Comparison of ENCODE assay signal across 16 cellular contexts in the genomic region with DNA sequence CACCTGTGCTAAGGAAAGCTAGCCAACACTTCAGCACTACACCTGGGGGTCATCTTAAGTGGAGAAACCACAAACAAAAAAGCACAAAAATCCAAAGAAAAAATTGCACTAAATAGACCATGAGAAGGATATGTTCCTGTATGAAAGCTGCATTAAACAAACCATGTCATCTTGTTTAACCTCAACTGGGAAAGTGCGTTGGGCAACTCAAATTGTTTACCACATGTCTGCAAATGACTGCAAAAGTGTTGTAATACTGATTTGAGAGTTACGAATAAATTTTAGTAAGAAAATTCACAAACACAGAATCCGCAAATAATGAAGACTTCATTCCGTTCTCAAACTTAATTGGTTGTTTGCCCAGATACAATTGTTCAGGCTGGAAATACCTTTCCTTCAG.
DNase-seq lines count a peak whose midpoint lies in the region; ATAC-seq and TF ChIP-seq lines count a peak whose summit lies in the region.
"Had no signal": no experiment of that assay in that cellular context is flagged by ENCODE, and none has a peak within 500 bp of the region (broad histone marks: within the 10 kb centered on the region; RNA-seq: fewer than 3 reads in every experiment).

No MANE protein-coding gene starts in this region.

- H3K4ac ChIP-seq in mesenchymal stem cell (ENCODE audit: low read depth in 1 of 2, low read length in 2 of 2), result no peak overlapping the region

- H3K27ac Mint-ChIP-seq in GM23338, result no peak overlapping the region
- H3K27ac Mint-ChIP-seq: CD4-positive, CD25-positive, alpha-beta regulatory T cell; H9 had no signal

- no peaks in the 10 kb centered on the region for H3K4me1 Mint-ChIP-seq in GM23338
- H3K4me1 Mint-ChIP-seq: CD4-positive, CD25-positive, alpha-beta regulatory T cell had no signal

- H4K8ac ChIP-seq in mesenchymal stem cell (ENCODE audit: low read length), result no peak overlapping the region

- H2BK120ac ChIP-seq in mesenchymal stem cell (ENCODE audit: low read depth, low read length), result no peak overlapping the region

- no peak for DNase-seq in GM23338 (ENCODE audit: low spot score)
- peak; percentile 12 for DNase-seq in choroid plexus epithelial cell (ENCODE audit: low read depth)
- DNase-seq in fibroblast of villous mesenchyme (ENCODE audit: low read depth), result peak; percentile 52
- DNase-seq in mesenchymal stem cell, result peak; percentile 58
- DNase-seq in stimulated activated naive CD8-positive, alpha-beta T cell treated with anti-CD3 and anti-CD28 coated beads, Interleukin-15, Interleukin-2, amounts not matched to agents 100 U/mL and 50 U/mL, for 24 hours, result no peak
- DNase-seq in H4 (ENCODE audit: low spot score), result no peak
- DNase-seq: ACHN; Calu3; CD4-positive, CD25-positive, alpha-beta regulatory T cell; DMS79; GM23248; H9 had no signal

- H3K79me2 ChIP-seq in GM23338 (replicated peaks; ENCODE audit: insufficient read depth), result no peaks in the 10 kb centered on the region

- no peaks in the 10 kb centered on the region for H3K9me3 Mint-ChIP-seq in GM23338
- H3K9me3 Mint-ChIP-seq: H9 had no signal

- H3K36me3 ChIP-seq in GM23338 (ENCODE audit: insufficient read depth), result no peaks in the 10 kb centered on the region
- no peaks in the 10 kb centered on the region for H3K36me3 ChIP-seq in mesenchymal stem cell (ENCODE audit: control insufficient read depth in 1 of 2, insufficient read depth in 2 of 2, low read depth in 1 of 2, low read length in 2 of 2)
- H3K36me3 ChIP-seq: BLaER1 treated with 17β-estradiol and CSF1 and Interleukin-3, amounts not matched to agents 10 nM and 100 nM had no signal

- peaks cover 2% of the 10 kb centered on the region for H3K27me3 Mint-ChIP-seq in GM23338 (ENCODE audit: insufficient read depth, low read depth, poor library complexity)
- H3K27me3 Mint-ChIP-seq: CD4-positive, CD25-positive, alpha-beta regulatory T cell had no signal

- no peak overlapping the region for H3K4me3 ChIP-seq in GM23338
- no peak overlapping the region for H3K4me3 ChIP-seq in choroid plexus epithelial cell (ENCODE audit: low read depth, low read length)
- no peak overlapping the region for H3K4me3 ChIP-seq in fibroblast of villous mesenchyme (ENCODE audit: low read depth, low read length)
- no peak overlapping the region for H3K4me3 ChIP-seq in mesenchymal stem cell (ENCODE audit: insufficient read depth in 1 of 2, low read depth in 1 of 2, low read length in 2 of 2)
- H3K4me3 ChIP-seq: BLaER1 treated with 17β-estradiol and CSF1 and Interleukin-3, amounts not matched to agents 10 nM and 100 nM; GM12878; GM23248; K562 had no signal

- H4K20me1 ChIP-seq in GM23338 (replicated peaks; ENCODE audit: insufficient read depth), result no peaks in the 10 kb centered on the region
- H4K20me1 ChIP-seq: BLaER1 treated with 17β-estradiol and CSF1 and Interleukin-3, amounts not matched to agents 10 nM and 100 nM had no signal

- H3K9me2 ChIP-seq in GM23338 (ENCODE audit: insufficient read depth), result no peaks in the 10 kb centered on the region

- H2BK15ac ChIP-seq in mesenchymal stem cell (ENCODE audit: low read depth, poor library complexity, severe bottlenecking), result no peak overlapping the region

- no peaks in the 10 kb centered on the region for H3K36me3 Mint-ChIP-seq in GM23338 (ENCODE audit: low read depth)
- H3K36me3 Mint-ChIP-seq: CD4-positive, CD25-positive, alpha-beta regulatory T cell had no signal

- no peak overlapping the region for H4K91ac ChIP-seq in mesenchymal stem cell (ENCODE audit: low read length)

- no peak overlapping the region for H2BK5ac ChIP-seq in mesenchymal stem cell (ENCODE audit: low read depth, low read length, poor library complexity, severe bottlenecking)

- H3K4me2 ChIP-seq in GM23338 (no peak overlapping the region), mesenchymal stem cell (ENCODE audit: low read length, poor library complexity, severe bottlenecking) (no peak overlapping the region)
- H3K4me2 ChIP-seq: BLaER1 treated with 17β-estradiol and CSF1 and Interleukin-3, amounts not matched to agents 10 nM and 100 nM had no signal

- H3K79me1 ChIP-seq in mesenchymal stem cell (replicated peaks; ENCODE audit: low read length, poor library complexity, severe bottlenecking), result no peaks in the 10 kb centered on the region

- no peak for TF ChIP-seq CTCF in GM23338 (conservative IDR thresholded peaks at IDR 0.05; ENCODE audit: low read depth in 2 of 2)
- TF ChIP-seq CTCF in choroid plexus epithelial cell (conservative IDR thresholded peaks at IDR 0.05; ENCODE audit: low read depth, low read length), result no peak
- TF ChIP-seq CTCF in fibroblast of villous mesenchyme (IDR thresholded peaks at IDR 0.05; ENCODE audit: insufficient read depth, low read depth, low read length), result no peak

- no peak overlapping the region for H3K4me3 Mint-ChIP-seq in GM23338
- H3K4me3 Mint-ChIP-seq: CD4-positive, CD25-positive, alpha-beta regulatory T cell; H9 had no signal

- no peaks in the 10 kb centered on the region for H3K4me1 ChIP-seq in GM23338 (ENCODE audit: insufficient read depth)
- no peaks in the 10 kb centered on the region for H3K4me1 ChIP-seq in mesenchymal stem cell (ENCODE audit: control insufficient read depth, insufficient read depth, low read depth, low read length)
- H3K4me1 ChIP-seq: BLaER1 treated with 17β-estradiol and CSF1 and Interleukin-3, amounts not matched to agents 10 nM and 100 nM had no signal

- H3F3A ChIP-seq in GM23338 (replicated peaks; ENCODE audit: low read depth), result no peaks in the 10 kb centered on the region

- no peak overlapping the region for H3K14ac ChIP-seq in mesenchymal stem cell (ENCODE audit: low read length in 2 of 2)

- H2AFZ ChIP-seq in GM23338, result peak overlapping the region; percentile 39; the same call in 1 of the 2 replicates
- no peak overlapping the region for H2AFZ ChIP-seq in mesenchymal stem cell (ENCODE audit: low read depth, low read length)
- H2AFZ ChIP-seq: GM23248 had no signal

- no peak overlapping the region for H2AK5ac ChIP-seq in mesenchymal stem cell (ENCODE audit: low read length, severe bottlenecking)

- no peak overlapping the region for H3K27ac ChIP-seq in GM23338 (ENCODE audit: low read depth)
- H3K27ac ChIP-seq in mesenchymal stem cell (ENCODE audit: low read length, poor library complexity, severe bottlenecking), result no peak overlapping the region
- H3K27ac ChIP-seq: BLaER1 treated with 17β-estradiol and CSF1 and Interleukin-3, amounts not matched to agents 10 nM and 100 nM; GM23248 had no signal

- H3K9me3 ChIP-seq in mesenchymal stem cell (ENCODE audit: control insufficient read depth, low read length), result no peaks in the 10 kb centered on the region

- no peak overlapping the region for H3K18ac ChIP-seq in mesenchymal stem cell (ENCODE audit: low read depth in 1 of 2, low read length in 2 of 2)

- ATAC-seq in GM23338 (no peak), HG03097 (IDR thresholded peaks at IDR 0.05; ENCODE audit: low FRiP score, unreplicated experiment) (no peak)
- no peak for ATAC-seq in stimulated activated naive CD8-positive, alpha-beta T cell treated with anti-CD3 and anti-CD28 coated beads, Interleukin-15, Interleukin-2, amounts not matched to agents 100 U/mL and 50 U/mL, for 24 hours
- ATAC-seq: GM12878, K562 had no signal

- no peak overlapping the region for H3K9ac ChIP-seq in mesenchymal stem cell (ENCODE audit: low read length)
- H3K9ac ChIP-seq: BLaER1 treated with 17β-estradiol and CSF1 and Interleukin-3, amounts not matched to agents 10 nM and 100 nM; GM23248 had no signal

- no peak overlapping the region for H3K23ac ChIP-seq in mesenchymal stem cell (ENCODE audit: low read length in 2 of 2)

- H3K27me3 ChIP-seq in GM23338 (ENCODE audit: insufficient read depth) (no peaks in the 10 kb centered on the region), mesenchymal stem cell (ENCODE audit: control insufficient read depth in 1 of 2, insufficient read depth in 1 of 2, low read length in 2 of 2) (no peaks in the 10 kb centered on the region)
- H3K27me3 ChIP-seq: BLaER1 treated with 17β-estradiol and CSF1 and Interleukin-3, amounts not matched to agents 10 nM and 100 nM had no signal

- WGBS in mesenchymal stem cell, result 100% methylated on average over 1 of the region's 4 CpGs

- H2BK12ac ChIP-seq in mesenchymal stem cell (ENCODE audit: low read length in 2 of 2), result no peak overlapping the region

TF ChIP-seq in GM23338, 12 proteins besides CTCF, POLR2A, EP300 and RAD21 (continues in another document):
- TF ChIP-seq REST (IDR thresholded peaks at IDR 0.05; ENCODE audit: unreplicated experiment) (no peak), ZNF331 (CRISPR knock-in tag; IDR thresholded peaks at IDR 0.05; ENCODE audit: low read depth) (no peak), ETS1 (IDR thresholded peaks at IDR 0.05) (no peak)

Comparison
In these comparisons a context has a peak if more than half of its experiments do, and no peak if none do; other contexts are left out.
1. DNase-seq: peak in choroid plexus epithelial cell (single experiment), fibroblast of villous mesenchyme (single experiment) and mesenchymal stem cell (single experiment); none in GM23338 (single experiment), stimulated activated naive CD8-positive, alpha-beta T cell treated with anti-CD3 and anti-CD28 coated beads, Interleukin-15, Interleukin-2, amounts not matched to agents 100 U/mL and 50 U/mL, for 24 hours (single experiment) and H4 (single experiment).